Comparison of ENCODE assay signal across 1 cellular context in the genomic region with DNA sequence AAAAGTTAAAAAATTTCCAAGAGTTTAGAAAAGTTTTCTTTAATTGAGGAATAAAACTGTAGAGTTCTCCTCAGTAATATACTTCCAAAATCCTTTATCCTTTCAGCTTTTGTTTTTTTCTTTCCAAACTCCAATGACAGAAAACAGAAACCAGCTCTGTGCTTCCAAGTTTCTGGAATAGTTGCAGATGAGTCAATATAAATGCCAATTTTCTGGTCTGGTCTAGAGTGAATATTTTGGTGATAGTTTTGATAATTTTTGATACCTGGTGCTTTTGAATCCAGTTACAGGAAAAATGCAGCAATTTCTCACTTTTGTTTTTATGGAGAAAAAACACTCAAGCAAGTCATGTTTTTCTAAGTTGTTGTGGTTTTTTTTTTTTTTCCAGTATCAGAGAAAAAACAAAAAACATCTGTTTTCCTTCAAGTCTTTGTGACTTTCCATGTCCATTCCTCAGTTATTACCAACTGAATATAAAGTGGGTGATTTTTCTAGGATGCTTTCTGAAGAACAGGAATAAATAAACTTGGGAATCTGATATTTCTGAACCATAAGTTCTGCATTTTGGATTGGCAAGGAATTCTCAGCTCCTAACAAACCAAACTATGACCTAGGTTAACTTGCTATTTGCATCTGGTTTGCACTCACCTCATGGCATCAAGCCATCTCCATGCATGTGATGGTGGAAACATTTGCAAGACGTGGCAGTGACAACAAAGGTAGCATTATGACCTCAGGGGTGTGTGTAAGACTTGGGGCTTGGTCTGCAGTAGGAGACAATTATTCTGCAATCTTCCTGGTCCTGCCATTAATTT.
TF ChIP-seq lines count a peak whose summit lies in the region.

No MANE protein-coding gene starts in this region.

TF ChIP-seq in IMR-90, 13 proteins besides CTCF, POLR2A, EP300 and RAD21 (continued from another document):
- TF ChIP-seq, protein P1, sequence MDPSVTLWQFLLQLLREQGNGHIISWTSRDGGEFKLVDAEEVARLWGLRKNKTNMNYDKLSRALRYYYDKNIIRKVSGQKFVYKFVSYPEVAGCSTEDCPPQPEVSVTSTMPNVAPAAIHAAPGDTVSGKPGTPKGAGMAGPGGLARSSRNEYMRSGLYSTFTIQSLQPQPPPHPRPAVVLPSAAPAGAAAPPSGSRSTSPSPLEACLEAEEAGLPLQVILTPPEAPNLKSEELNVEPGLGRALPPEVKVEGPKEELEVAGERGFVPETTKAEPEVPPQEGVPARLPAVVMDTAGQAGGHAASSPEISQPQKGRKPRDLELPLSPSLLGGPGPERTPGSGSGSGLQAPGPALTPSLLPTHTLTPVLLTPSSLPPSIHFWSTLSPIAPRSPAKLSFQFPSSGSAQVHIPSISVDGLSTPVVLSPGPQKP (IDR thresholded peaks at IDR 0.05; ENCODE audit: borderline replicate concordance, low read depth, low read length), result no peak
